15 cellular contexts compared by ENCODE assay signal in the genomic region with DNA sequence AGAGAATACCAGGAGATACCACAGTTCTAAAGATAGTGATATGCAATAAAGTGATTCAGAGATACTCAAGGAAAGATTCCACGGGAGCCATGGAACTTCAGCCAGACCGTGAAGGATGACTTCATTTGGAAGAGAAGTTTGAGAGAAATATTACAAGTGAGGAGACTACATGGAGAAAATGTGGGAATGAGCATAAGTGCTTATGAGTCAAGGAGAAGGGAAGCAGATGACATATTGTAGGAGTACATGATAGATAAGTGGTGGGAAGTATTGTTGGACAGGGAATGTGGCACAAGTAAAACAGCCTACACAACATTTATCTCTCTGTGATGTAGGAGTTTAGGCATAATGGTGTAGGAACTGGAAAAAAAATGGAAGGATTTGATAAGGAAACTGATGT.
DNase-seq lines count a peak whose midpoint lies in the region; ATAC-seq lines count a peak whose summit lies in the region.
"Had no signal": no experiment of that assay in that cellular context is flagged by ENCODE, and none has a peak within 500 bp of the region (broad histone marks: within the 10 kb centered on the region; RNA-seq: fewer than 3 reads in every experiment).

No MANE protein-coding gene starts in this region.

- no peaks in the 10 kb centered on the region for H3K79me2 ChIP-seq in GM23248 (ENCODE audit: insufficient read depth)

- H3K27me3 ChIP-seq in GM23248 (replicated peaks; ENCODE audit: insufficient read depth) (no peaks in the 10 kb centered on the region), mesenchymal stem cell (ENCODE audit: control insufficient read depth in 1 of 2, insufficient read depth in 1 of 2, low read length in 2 of 2) (peaks cover 0 to 4% of the 10 kb centered on the region in 2 experiments)
- H3K27me3 ChIP-seq: BLaER1 treated with 17β-estradiol and CSF1 and Interleukin-3, amounts not matched to agents 10 nM and 100 nM had no signal

- no peak overlapping the region for H2AK5ac ChIP-seq in mesenchymal stem cell (ENCODE audit: low read length, severe bottlenecking)

- H3K9ac ChIP-seq in GM23248 (no peak overlapping the region), mesenchymal stem cell (ENCODE audit: low read length) (no peak overlapping the region)
- H3K9ac ChIP-seq: BLaER1 treated with 17β-estradiol and CSF1 and Interleukin-3, amounts not matched to agents 10 nM and 100 nM had no signal

- H3K23ac ChIP-seq in mesenchymal stem cell (ENCODE audit: low read length in 2 of 2), result no peak overlapping the region

- no peak overlapping the region for H2BK12ac ChIP-seq in mesenchymal stem cell (ENCODE audit: low read length in 2 of 2)

- no peak overlapping the region for H3K14ac ChIP-seq in mesenchymal stem cell (ENCODE audit: low read length in 2 of 2)

- H3K4ac ChIP-seq in mesenchymal stem cell (ENCODE audit: low read depth in 1 of 2, low read length in 2 of 2), result no peak overlapping the region

- no peak overlapping the region for H2BK120ac ChIP-seq in mesenchymal stem cell (ENCODE audit: low read depth, low read length)

- H3K9me2 ChIP-seq in GM23248 (ENCODE audit: insufficient read depth), result no peaks in the 10 kb centered on the region

- H3K27ac ChIP-seq in GM23248 (no peak overlapping the region), mesenchymal stem cell (ENCODE audit: low read length, poor library complexity, severe bottlenecking) (no peak overlapping the region)
- H3K27ac ChIP-seq: BLaER1 treated with 17β-estradiol and CSF1 and Interleukin-3, amounts not matched to agents 10 nM and 100 nM; HL-60 had no signal

- no peaks in the 10 kb centered on the region for H3K36me3 ChIP-seq in GM23248 (ENCODE audit: low read depth)
- no peaks in the 10 kb centered on the region for H3K36me3 ChIP-seq in mesenchymal stem cell (ENCODE audit: control insufficient read depth in 1 of 2, insufficient read depth in 2 of 2, low read depth in 1 of 2, low read length in 2 of 2)
- H3K36me3 ChIP-seq: BLaER1 treated with 17β-estradiol and CSF1 and Interleukin-3, amounts not matched to agents 10 nM and 100 nM; HAP-1 had no signal

- H2AFZ ChIP-seq in GM23248, result no peak overlapping the region
- no peak overlapping the region for H2AFZ ChIP-seq in mesenchymal stem cell (ENCODE audit: low read depth, low read length)

- no peaks in the 10 kb centered on the region for H3F3A ChIP-seq in GM23248 (ENCODE audit: insufficient read depth)

- H3K4me2 ChIP-seq in GM23248 (ENCODE audit: unreplicated experiment), result no peak overlapping the region
- H3K4me2 ChIP-seq in mesenchymal stem cell (ENCODE audit: low read length, poor library complexity, severe bottlenecking), result no peak overlapping the region
- H3K4me2 ChIP-seq: BLaER1 treated with 17β-estradiol and CSF1 and Interleukin-3, amounts not matched to agents 10 nM and 100 nM had no signal

- H2BK15ac ChIP-seq in mesenchymal stem cell (ENCODE audit: low read depth, poor library complexity, severe bottlenecking), result no peak overlapping the region

- H2BK5ac ChIP-seq in mesenchymal stem cell (ENCODE audit: low read depth, low read length, poor library complexity, severe bottlenecking), result no peak overlapping the region

- no peak overlapping the region for H4K91ac ChIP-seq in mesenchymal stem cell (ENCODE audit: low read length)

- H3K9me3 ChIP-seq in GM23248 (ENCODE audit: low read depth) (no peaks in the 10 kb centered on the region), mesenchymal stem cell (ENCODE audit: control insufficient read depth, low read length) (peaks cover 12% of the 10 kb centered on the region)

- H3K4me3 ChIP-seq in GM23248 (no peak overlapping the region), mesenchymal stem cell (ENCODE audit: insufficient read depth in 1 of 2, low read depth in 1 of 2, low read length in 2 of 2) (no peak overlapping the region)
- H3K4me3 ChIP-seq: BLaER1 treated with 17β-estradiol and CSF1 and Interleukin-3, amounts not matched to agents 10 nM and 100 nM; HAP-1 had no signal

- DNase-seq in GM23248, result peak; percentile 9
- DNase-seq in amniotic epithelial cell (ENCODE audit: low read depth), result peak; percentile 83
- DNase-seq in mesenchymal stem cell, result peak; percentile 15
- no peak for DNase-seq in ecto neural progenitor cell (ENCODE audit: low spot score)
- DNase-seq: 8988T; Calu3; CD8-positive, alpha-beta T cell; DMS79 treated with DMSO at 0.1 percent for 48 hours; GF-D8 had no signal

- H3K4me1 ChIP-seq in GM23248 (ENCODE audit: insufficient read depth), result no peaks in the 10 kb centered on the region
- no peaks in the 10 kb centered on the region for H3K4me1 ChIP-seq in mesenchymal stem cell (ENCODE audit: control insufficient read depth, insufficient read depth, low read depth, low read length)
- H3K4me1 ChIP-seq: BLaER1 treated with 17β-estradiol and CSF1 and Interleukin-3, amounts not matched to agents 10 nM and 100 nM; HAP-1 had no signal

- H4K8ac ChIP-seq in mesenchymal stem cell (ENCODE audit: low read length), result no peak overlapping the region

- in situ Hi-C loops in GM23248 (cut with MboI), result no loop called here

- ATAC-seq in HG02970 (IDR thresholded peaks at IDR 0.05; ENCODE audit: low FRiP score, unreplicated experiment) (no peak), HG02973 (IDR thresholded peaks at IDR 0.05; ENCODE audit: unreplicated experiment) (no peak), HG03571 (IDR thresholded peaks at IDR 0.05; ENCODE audit: unreplicated experiment) (no peak)
- ATAC-seq: CD8-positive, alpha-beta T cell had no signal

- no peak overlapping the region for H3K18ac ChIP-seq in mesenchymal stem cell (ENCODE audit: low read depth in 1 of 2, low read length in 2 of 2)

- WGBS in GM23248 (ENCODE audit: low coverage in 1 of 2, low lambda C conversion rate in 2 of 2, missing lambda C conversion rate in 2 of 2), 2 experiments, result 34 to 40% methylated on average over 2 of the region's 2 CpGs
- 63% methylated on average over 2 of the region's 2 CpGs for WGBS in mesenchymal stem cell

- H3K79me1 ChIP-seq in mesenchymal stem cell (replicated peaks; ENCODE audit: low read length, poor library complexity, severe bottlenecking), result no peaks in the 10 kb centered on the region

- no peaks in the 10 kb centered on the region for H4K20me1 ChIP-seq in GM23248 (ENCODE audit: insufficient read depth)
- H4K20me1 ChIP-seq: BLaER1 treated with 17β-estradiol and CSF1 and Interleukin-3, amounts not matched to agents 10 nM and 100 nM had no signal
